In genomic region chr5:167375125-167375524, GRCh38 we compare ENCODE assay signal across 21 cellular contexts.
DNase-seq lines count a peak whose midpoint lies in the region; ATAC-seq, FAIRE-seq and TF ChIP-seq lines count a peak whose summit lies in the region.
"Had no signal": no experiment of that assay in that cellular context is flagged by ENCODE, and none has a peak within 500 bp of the region (broad histone marks: within the 10 kb centered on the region; RNA-seq: fewer than 3 reads in every experiment).

No MANE protein-coding gene starts in this region.

- intact Hi-C loops in esophagus squamous epithelium (cut with DNase I), result no loop called here

- H3K18ac ChIP-seq in H1 (ENCODE audit: extremely low read depth, low read length), result no peak overlapping the region; the same call in 1 of the 2 replicates

- peaks cover 21% of the 10 kb centered on the region for H3K4me1 Mint-ChIP-seq in GM23338
- H3K4me1 Mint-ChIP-seq in progenitor cell of endocrine pancreas (ENCODE audit: low read depth), result peaks cover 28% of the 10 kb centered on the region
- H3K4me1 Mint-ChIP-seq: CD4-positive, alpha-beta memory T cell had no signal

- H3K4ac ChIP-seq in H1 (replicated peaks; ENCODE audit: insufficient read length, low read depth, low read length), result no peak overlapping the region

- no peak overlapping the region for H3K4me3 Mint-ChIP-seq in GM23338
- H3K4me3 Mint-ChIP-seq in progenitor cell of endocrine pancreas (ENCODE audit: low read depth), result no peak overlapping the region
- H3K4me3 Mint-ChIP-seq: CD4-positive, alpha-beta memory T cell had no signal

- 0 out of 2 replicates have a peak overlapping the region, but pooled peaks have one; percentile 22 for H2BK12ac ChIP-seq in H1 (ENCODE audit: low read depth, low read length)

- H3K36me3 ChIP-seq in GM23338 (ENCODE audit: insufficient read depth) (no peaks in the 10 kb centered on the region), H1 (ENCODE audit: control insufficient read depth in 2 of 4, insufficient read depth in 4 of 4, low read length in 3 of 4) (no peaks in the 10 kb centered on the region), esophagus squamous epithelium (no peaks in the 10 kb centered on the region)

- H2AFZ ChIP-seq in GM23338 (peak overlapping the region; percentile 82), H1 (ENCODE audit: low read length) (peak overlapping the region; percentile 74)

- H3K27ac ChIP-seq in GM23338 (ENCODE audit: low read depth) (no peak overlapping the region), H1 (ENCODE audit: low read depth, low read length) (no peak overlapping the region), esophagus squamous epithelium (no peak overlapping the region)
- H3K27ac ChIP-seq: A549 had no signal

- H2BK15ac ChIP-seq in H1 (ENCODE audit: low read length), result no peak overlapping the region

- no peak for TF ChIP-seq RAD21 in H1 (IDR thresholded peaks at IDR 0.05 in 1 of 2, conservative IDR thresholded peaks at IDR 0.05 in 1 of 2; ENCODE audit: low read depth in 2 of 2, low read length in 2 of 2)

- no peak overlapping the region for H3K23ac ChIP-seq in H1 (ENCODE audit: insufficient read length)

- no peak overlapping the region for H3K9ac ChIP-seq in H1 (replicated peaks in 1 of 4; ENCODE audit: extremely low read depth in 1 of 4, low read depth in 3 of 4, low read length in 3 of 4)

- H3K4me1 ChIP-seq in GM23338 (ENCODE audit: insufficient read depth), result peaks cover 14% of the 10 kb centered on the region; the same call in 1 of the 2 replicates
- peaks cover 0 to 2% (median 0%) of the 10 kb centered on the region in 4 experiments; a peak in 2 of 7 replicates for H3K4me1 ChIP-seq in H1 (replicated peaks in 1 of 4; ENCODE audit: control insufficient read depth in 3 of 4, insufficient read depth in 4 of 4, low read length in 3 of 4)
- no peaks in the 10 kb centered on the region for H3K4me1 ChIP-seq in esophagus squamous epithelium
- H3K4me1 ChIP-seq: A549 had no signal

- no peaks in the 10 kb centered on the region for H3K9me3 ChIP-seq in H1 (ENCODE audit: insufficient read depth in 2 of 2, low read depth in 1 of 2, low read length in 1 of 2)
- no peaks in the 10 kb centered on the region for H3K9me3 ChIP-seq in esophagus squamous epithelium
- H3K9me3 ChIP-seq: A549 had no signal

- H3K4me2 ChIP-seq in GM23338, result no peak overlapping the region; the same call in 1 of the 2 replicates
- no peak overlapping the region for H3K4me2 ChIP-seq in H1 (ENCODE audit: insufficient read depth in 1 of 2, low read depth in 2 of 2, low read length in 2 of 2)
- H3K4me2 ChIP-seq: A549 had no signal

- ATAC-seq in GM23338 (peak; percentile 41), HG03196 (IDR thresholded peaks at IDR 0.05; ENCODE audit: unreplicated experiment) (no peak)
- ATAC-seq: A549, HCT116 had no signal

- H3K36me3 Mint-ChIP-seq in GM23338 (ENCODE audit: low read depth) (no peaks in the 10 kb centered on the region), progenitor cell of endocrine pancreas (ENCODE audit: insufficient read depth) (no peaks in the 10 kb centered on the region)
- H3K36me3 Mint-ChIP-seq: CD4-positive, alpha-beta memory T cell had no signal

- H3F3A ChIP-seq in GM23338 (replicated peaks; ENCODE audit: low read depth), result no peaks in the 10 kb centered on the region

- 88% methylated on average over 17 of the region's 17 CpGs; no CpG with 5 or more reads in 1 of the 2 experiments for WGBS in H1 (ENCODE audit: extremely low coverage in 1 of 2, insufficient coverage in 1 of 2, insufficient read length in 1 of 2, insufficient replicate concordance in 2 of 2, low coverage in 1 of 2, low lambda C conversion rate in 2 of 2, missing lambda C conversion rate in 1 of 2), 2 experiments
- WGBS in esophagus squamous epithelium, 2 donors, result 71 to 81% methylated on average over 8 to 17 of the region's 17 CpGs

- no peak overlapping the region for H4K8ac ChIP-seq in H1 (ENCODE audit: extremely low read depth, insufficient read depth, low read length)

- FAIRE-seq in H1 (lab: Jason Lieb, UNC), result no peak
- FAIRE-seq: A549, G401.6, GM12892, H54 had no signal

- no peaks in the 10 kb centered on the region for H3K9me2 ChIP-seq in GM23338 (ENCODE audit: insufficient read depth)

- H4K20me1 ChIP-seq in GM23338 (replicated peaks; ENCODE audit: insufficient read depth) (no peaks in the 10 kb centered on the region), H1 (replicated peaks in 1 of 2; ENCODE audit: control insufficient read depth in 1 of 2, insufficient read depth in 2 of 2, low read length in 2 of 2) (no peaks in the 10 kb centered on the region)

- no peaks in the 10 kb centered on the region for H3K23me2 ChIP-seq in H1 (ENCODE audit: low read depth, low read length)

- TF ChIP-seq EP300 in H1 (IDR thresholded peaks at IDR 0.05; ENCODE audit: borderline replicate concordance in 1 of 2, low read depth in 2 of 2, low read length in 2 of 2), result no peak

- H2BK120ac ChIP-seq in H1 (replicated peaks; ENCODE audit: low read depth, low read length), result no peak overlapping the region

- H3K27me3 Mint-ChIP-seq in GM23338 (ENCODE audit: insufficient read depth, low read depth, poor library complexity) (peaks cover 5% of the 10 kb centered on the region), progenitor cell of endocrine pancreas (peaks cover 16% of the 10 kb centered on the region)
- H3K27me3 Mint-ChIP-seq: CD4-positive, alpha-beta memory T cell had no signal

- H3K79me2 ChIP-seq in GM23338 (replicated peaks; ENCODE audit: insufficient read depth) (no peaks in the 10 kb centered on the region), H1 (ENCODE audit: control insufficient read depth in 1 of 2, insufficient read depth in 2 of 2, low read length in 2 of 2) (no peaks in the 10 kb centered on the region)

- H3K27me3 ChIP-seq in GM23338 (ENCODE audit: insufficient read depth) (no peaks in the 10 kb centered on the region), H1 (replicated peaks in 1 of 4; ENCODE audit: control insufficient read depth in 3 of 4, extremely low read depth in 1 of 4, insufficient read depth in 3 of 4, low read length in 3 of 4) (no peaks in the 10 kb centered on the region), esophagus squamous epithelium (no peaks in the 10 kb centered on the region)

- H3K4me3 ChIP-seq in GM23338, result no peak overlapping the region
- no peak overlapping the region for H3K4me3 ChIP-seq in H1 (ENCODE audit: extremely low read depth in 1 of 4, insufficient read depth in 2 of 4, low read depth in 3 of 4, low read length in 4 of 4)
- H3K4me3 ChIP-seq in esophagus squamous epithelium, result no peak overlapping the region
- H3K4me3 ChIP-seq: A549 had no signal

- no peak for TF ChIP-seq CTCF in GM23338 (conservative IDR thresholded peaks at IDR 0.05; ENCODE audit: low read depth in 2 of 2)
- TF ChIP-seq CTCF in H1 (IDR thresholded peaks at IDR 0.05; ENCODE audit: control extremely low read depth in 1 of 3, insufficient read depth in 1 of 3, low read depth in 1 of 3, low read length in 3 of 3), result no peak
- TF ChIP-seq CTCF in progenitor cell of endocrine pancreas (IDR thresholded peaks at IDR 0.05; ENCODE audit: unreplicated experiment), result no peak
- TF ChIP-seq CTCF in esophagus squamous epithelium (IDR thresholded peaks at IDR 0.05), result no peak

- no peak overlapping the region for H4K5ac ChIP-seq in H1 (ENCODE audit: insufficient read length, low read depth, low read length)

- H2AK5ac ChIP-seq in H1 (ENCODE audit: low read depth, low read length), result no peak overlapping the region

- DNase-seq in GM23338 (ENCODE audit: low spot score) (no peak), H1 (ENCODE audit: low read depth in 1 of 2, low spot score in 2 of 2) (no peak), progenitor cell of endocrine pancreas (ENCODE audit: low spot score, unreplicated experiment) (no peak), esophagus squamous epithelium (lab: John Stamatoyannopoulos, UW) (no peak), H4 (ENCODE audit: low spot score) (no peak)
- DNase-seq in activated CD4-positive, alpha-beta T cell treated with anti-CD3 and anti-CD28 coated beads for 48 hours, result no peak
- DNase-seq: 8988T; ACHN; AML-193; C1 segment of cervical spinal cord; Calu3; CD4-positive, alpha-beta memory T cell; COR-L47; DMS53; DMS79 treated with DMSO at 0.1 percent for 48 hours had no signal

- TF ChIP-seq POLR2A in H1 (IDR thresholded peaks at IDR 0.05; ENCODE audit: control extremely low read depth in 1 of 2, low read depth in 2 of 2, low read length in 2 of 2), result no peak
- no peak for TF ChIP-seq POLR2A in esophagus squamous epithelium (IDR thresholded peaks at IDR 0.05)

- H3K56ac ChIP-seq in H1 (replicated peaks; ENCODE audit: insufficient read length, low read depth, low read length), result no peak overlapping the region

- no peaks in the 10 kb centered on the region for H3K9me3 Mint-ChIP-seq in GM23338
- H3K9me3 Mint-ChIP-seq in progenitor cell of endocrine pancreas (ENCODE audit: low read depth), result no peaks in the 10 kb centered on the region

- no peak overlapping the region for H2BK5ac ChIP-seq in H1 (ENCODE audit: low read depth, low read length)

- H3K27ac Mint-ChIP-seq in GM23338, result peak overlapping the region; percentile 68
- H3K27ac Mint-ChIP-seq in progenitor cell of endocrine pancreas, result peak overlapping the region; percentile 42
- H3K27ac Mint-ChIP-seq: CD4-positive, alpha-beta memory T cell had no signal

- H2BK20ac ChIP-seq in H1 (ENCODE audit: low read length), result no peak overlapping the region

- H3K14ac ChIP-seq in H1 (ENCODE audit: insufficient read length), result no peak overlapping the region

- POLR2A ChIA-PET in H1 (lab: Charles Lee; ENCODE audit: partially characterized antibody), result no interaction called here

- H3K79me1 ChIP-seq in H1 (ENCODE audit: low read depth, low read length), result no peaks in the 10 kb centered on the region

- H4K91ac ChIP-seq in H1 (replicated peaks; ENCODE audit: insufficient read length, low read length), result no peak overlapping the region

- CTCF ChIA-PET in H1 (lab: Charles Lee; ENCODE audit: partially characterized antibody), result interaction anchor here (0.8 kb wide), 1 partner anchor 9 kb away, joined by 3 read pairs; no protein-coding TSS in a partner anchor

TF ChIP-seq in GM23338, 12 proteins besides CTCF, POLR2A, EP300 and RAD21 (continues in another document):
- TF ChIP-seq ZNF331 (CRISPR knock-in tag; IDR thresholded peaks at IDR 0.05; ENCODE audit: low read depth), result no peak

TF ChIP-seq in H1, 55 proteins besides CTCF, POLR2A, EP300 and RAD21:
- no peak for TF ChIP-seq SAP30 (IDR thresholded peaks at IDR 0.05; ENCODE audit: insufficient read depth, insufficient replicate concordance, low read length)
- TF ChIP-seq RXRA (IDR thresholded peaks at IDR 0.05; ENCODE audit: insufficient read depth, low read depth, low read length), result no peak
- no peak for TF ChIP-seq SIN3A (conservative IDR thresholded peaks at IDR 0.05 in 1 of 2, IDR thresholded peaks at IDR 0.05 in 1 of 2; ENCODE audit: low read depth in 1 of 2, low read length in 2 of 2)
- TF ChIP-seq, protein P1, sequence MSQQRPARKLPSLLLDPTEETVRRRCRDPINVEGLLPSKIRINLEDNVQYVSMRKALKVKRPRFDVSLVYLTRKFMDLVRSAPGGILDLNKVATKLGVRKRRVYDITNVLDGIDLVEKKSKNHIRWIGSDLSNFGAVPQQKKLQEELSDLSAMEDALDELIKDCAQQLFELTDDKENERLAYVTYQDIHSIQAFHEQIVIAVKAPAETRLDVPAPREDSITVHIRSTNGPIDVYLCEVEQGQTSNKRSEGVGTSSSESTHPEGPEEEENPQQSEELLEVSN (IDR thresholded peaks at IDR 0.05), result no peak
